ENCODE assay signal across 19 cellular contexts in the genomic region with DNA sequence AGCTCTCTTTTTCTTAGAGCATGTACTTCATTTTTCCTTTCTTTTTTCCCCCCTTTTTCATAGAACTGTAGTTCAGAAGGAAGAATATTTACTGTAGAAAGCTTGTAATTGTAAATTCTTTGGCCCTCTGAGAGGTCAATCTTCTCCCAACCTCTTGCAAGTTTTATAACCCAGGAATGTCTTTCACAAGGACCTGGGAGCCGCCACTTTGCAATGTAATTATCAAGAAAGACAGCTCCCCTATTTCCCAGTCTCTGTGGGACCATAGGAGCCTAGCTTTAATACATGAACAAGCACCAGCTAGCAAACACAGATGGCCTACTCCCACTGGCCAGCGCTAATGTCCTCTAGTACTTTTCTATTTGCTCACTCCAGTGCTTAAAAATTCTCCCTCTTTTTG. TPM values are rescaled to one million over a fixed set of nuclear protein-coding genes. Genes with fewer than 3 reads are reported as not detected.
A peak's percentile ranks its signal among the peaks of the same experiment; 100 is the strongest.
DNase-seq lines count a peak whose midpoint lies in the region; ATAC-seq, FAIRE-seq and TF ChIP-seq lines count a peak whose summit lies in the region.
"Had no signal": no experiment of that assay in that cellular context is flagged by ENCODE, and none has a peak within 500 bp of the region (broad histone marks: within the 10 kb centered on the region; RNA-seq: fewer than 3 reads in every experiment).

No MANE protein-coding gene starts in this region.

- no peak for FAIRE-seq in H1 (lab: Jason Lieb, UNC)
- FAIRE-seq: A204.1, D721Med had no signal

- no peak overlapping the region for H3K4me3 Mint-ChIP-seq in CD14-positive monocyte

- H3K27ac ChIP-seq in H1 (ENCODE audit: low read depth, low read length) (no peak overlapping the region), adrenal gland (no peak overlapping the region)
- H3K27ac ChIP-seq: HL-60 had no signal

- H2BK12ac ChIP-seq in H1 (ENCODE audit: low read depth, low read length) = no peak overlapping the region

- 88% methylated on average over 2 of the region's 2 CpGs; no CpG with 5 or more reads in 1 of the 2 experiments for WGBS in H1 (ENCODE audit: extremely low coverage in 1 of 2, insufficient coverage in 1 of 2, insufficient read length in 1 of 2, insufficient replicate concordance in 2 of 2, low coverage in 1 of 2, low lambda C conversion rate in 2 of 2, missing lambda C conversion rate in 1 of 2), 2 experiments
- 89 to 97% (median 93%) methylated on average over 2 of the region's 2 CpGs for WGBS in adrenal gland, 4 donors

- DNase-seq in CD14-positive monocyte (ENCODE audit: low spot score) (no peak), H1 (ENCODE audit: low read depth in 1 of 2, low spot score in 2 of 2) (no peak), retina (peak; percentile 5), NCI-H1417 (lab: John Stamatoyannopoulos, UW) (no peak), NCI-H345 treated with DMSO at 0.1 percent for 48 hours (lab: John Stamatoyannopoulos, UW; ENCODE audit: unreplicated experiment) (no peak), adrenal gland (no peak)
- DNase-seq: C1 segment of cervical spinal cord, NCI-H1436, NCI-H2029, NCI-H2171 treated with DMSO at 0.1 percent for 48 hours, NCI-H446 treated with DMSO at 0.1 percent for 48 hours, OCI-M1, SHP77 had no signal

- H2BK120ac ChIP-seq in H1 (replicated peaks; ENCODE audit: low read depth, low read length) = no peak overlapping the region

- no peak overlapping the region for H2BK20ac ChIP-seq in H1 (ENCODE audit: low read length)

- no peak overlapping the region for H2BK5ac ChIP-seq in H1 (ENCODE audit: low read depth, low read length)

- no peak overlapping the region for H4K8ac ChIP-seq in H1 (ENCODE audit: extremely low read depth, insufficient read depth, low read length)

- no peak for TF ChIP-seq CTCF in CD14-positive monocyte (IDR thresholded peaks at IDR 0.05)
- no peak for TF ChIP-seq CTCF in Loucy (conservative IDR thresholded peaks at IDR 0.05; ENCODE audit: low read length)
- TF ChIP-seq CTCF in H1 (IDR thresholded peaks at IDR 0.05; ENCODE audit: control extremely low read depth in 1 of 3, insufficient read depth in 1 of 3, low read depth in 1 of 3, low read length in 3 of 3) = no peak
- TF ChIP-seq CTCF in adrenal gland (IDR thresholded peaks at IDR 0.05) = no peak

- H3K9me3 Mint-ChIP-seq in CD14-positive monocyte = peaks cover 0 to 7% (median 3%) of the 10 kb centered on the region in 7 donors

- TF ChIP-seq RAD21 in H1 (IDR thresholded peaks at IDR 0.05 in 1 of 2, conservative IDR thresholded peaks at IDR 0.05 in 1 of 2; ENCODE audit: low read depth in 2 of 2, low read length in 2 of 2) = no peak

- H4K5ac ChIP-seq in H1 (ENCODE audit: insufficient read length, low read depth, low read length) = no peak overlapping the region

- H3K27ac Mint-ChIP-seq in CD14-positive monocyte = peak overlapping the region in 4 of 7 donors; percentile 41 to 89 (median 63)

- CTCF ChIA-PET in H1 (lab: Charles Lee; ENCODE audit: partially characterized antibody) = interaction anchor here (0.7 to 1.3 kb wide), 2 partner anchors 23 to 49 kb away, joined by 3 to 4 read pairs; no protein-coding TSS in a partner anchor

- H2BK15ac ChIP-seq in H1 (ENCODE audit: low read length) = no peak overlapping the region

- no peak overlapping the region for H3K14ac ChIP-seq in H1 (ENCODE audit: insufficient read length)

- no peaks in the 10 kb centered on the region for H3K27me3 ChIP-seq in Loucy (ENCODE audit: insufficient read depth, low read length, poor library complexity, severe bottlenecking)
- no peaks in the 10 kb centered on the region for H3K27me3 ChIP-seq in H1 (replicated peaks in 1 of 4; ENCODE audit: control insufficient read depth in 3 of 4, extremely low read depth in 1 of 4, insufficient read depth in 3 of 4, low read length in 3 of 4)
- H3K27me3 ChIP-seq in adrenal gland = no peaks in the 10 kb centered on the region

- no peak overlapping the region for H3K4me3 ChIP-seq in Loucy (ENCODE audit: low read length, poor library complexity, severe bottlenecking)
- H3K4me3 ChIP-seq in H1 (ENCODE audit: extremely low read depth in 1 of 4, insufficient read depth in 2 of 4, low read depth in 3 of 4, low read length in 4 of 4) = no peak overlapping the region
- H3K4me3 ChIP-seq in adrenal gland = no peak overlapping the region
- H3K4me3 ChIP-seq: HAP-1 had no signal

- no peak overlapping the region for H4K91ac ChIP-seq in H1 (replicated peaks; ENCODE audit: insufficient read length, low read length)

- H3K79me2 ChIP-seq in Loucy (ENCODE audit: insufficient read depth, low read length) (no peaks in the 10 kb centered on the region), H1 (ENCODE audit: control insufficient read depth in 1 of 2, insufficient read depth in 2 of 2, low read length in 2 of 2) (no peaks in the 10 kb centered on the region)

- H3K79me1 ChIP-seq in H1 (ENCODE audit: low read depth, low read length) = no peaks in the 10 kb centered on the region

- H2AFZ ChIP-seq in Loucy (ENCODE audit: low read length) = peak overlapping the region; percentile 11; the same call in 1 of the 2 replicates
- 0 out of 2 replicates have a peak overlapping the region, but pooled peaks have one; percentile 68 for H2AFZ ChIP-seq in H1 (ENCODE audit: low read length)

- H3K4me2 ChIP-seq in Loucy (ENCODE audit: low read depth, low read length, poor library complexity, severe bottlenecking) (no peak overlapping the region), H1 (ENCODE audit: insufficient read depth in 1 of 2, low read depth in 2 of 2, low read length in 2 of 2) (no peak overlapping the region)

- H3K4ac ChIP-seq in H1 (replicated peaks; ENCODE audit: insufficient read length, low read depth, low read length) = no peak overlapping the region

- H3K9me2 ChIP-seq in Loucy (replicated peaks; ENCODE audit: low read depth, low read length) = no peaks in the 10 kb centered on the region

- H3K56ac ChIP-seq in H1 (replicated peaks; ENCODE audit: insufficient read length, low read depth, low read length) = no peak overlapping the region

- H3K9ac ChIP-seq in Loucy (ENCODE audit: low read depth, low read length, poor library complexity, severe bottlenecking) (no peak overlapping the region), H1 (replicated peaks in 1 of 4; ENCODE audit: extremely low read depth in 1 of 4, low read depth in 3 of 4, low read length in 3 of 4) (no peak overlapping the region)

- H3K9me3 ChIP-seq in Loucy (ENCODE audit: insufficient read depth, low read depth, low read length) = no peaks in the 10 kb centered on the region
- no peaks in the 10 kb centered on the region for H3K9me3 ChIP-seq in H1 (ENCODE audit: insufficient read depth in 2 of 2, low read depth in 1 of 2, low read length in 1 of 2)
- H3K9me3 ChIP-seq in adrenal gland (replicated peaks in 1 of 3) = no peaks in the 10 kb centered on the region
- H3K9me3 ChIP-seq: HAP-1 had no signal

- no peaks in the 10 kb centered on the region for H3F3A ChIP-seq in Loucy (ENCODE audit: low read depth)

- H4K20me1 ChIP-seq in Loucy (ENCODE audit: insufficient read depth, low read length, poor library complexity, severe bottlenecking) (no peaks in the 10 kb centered on the region), H1 (replicated peaks in 1 of 2; ENCODE audit: control insufficient read depth in 1 of 2, insufficient read depth in 2 of 2, low read length in 2 of 2) (no peaks in the 10 kb centered on the region)

- H3K18ac ChIP-seq in H1 (ENCODE audit: extremely low read depth, low read length) = no peak overlapping the region

- intact Hi-C loops in CD14-positive monocyte (cut with micrococcal nuclease) = loop anchor here (5.0 kb wide), 3 partner anchors 37 to 42 kb away; no protein-coding TSS in a partner anchor
- intact Hi-C loops in adrenal gland (cut with DNase I) = no loop called here

- peaks cover 10% of the 10 kb centered on the region for H3K4me1 ChIP-seq in Loucy (ENCODE audit: insufficient read depth, low read length, poor library complexity, severe bottlenecking)
- peaks cover 0 to 2% (median 0%) of the 10 kb centered on the region in 4 experiments; a peak in 1 of 7 replicates for H3K4me1 ChIP-seq in H1 (replicated peaks in 1 of 4; ENCODE audit: control insufficient read depth in 3 of 4, insufficient read depth in 4 of 4, low read length in 3 of 4)
- H3K4me1 ChIP-seq in adrenal gland (replicated peaks in 1 of 2) = no peaks in the 10 kb centered on the region
- H3K4me1 ChIP-seq: HAP-1 had no signal

- H3K36me3 ChIP-seq in Loucy (ENCODE audit: insufficient read depth, low read length) = no peaks in the 10 kb centered on the region
- no peaks in the 10 kb centered on the region for H3K36me3 ChIP-seq in H1 (ENCODE audit: control insufficient read depth in 2 of 4, insufficient read depth in 4 of 4, low read length in 3 of 4)
- no peaks in the 10 kb centered on the region for H3K36me3 ChIP-seq in adrenal gland (replicated peaks in 1 of 2)
- H3K36me3 ChIP-seq: HAP-1 had no signal

- no peak for TF ChIP-seq EP300 in H1 (IDR thresholded peaks at IDR 0.05; ENCODE audit: borderline replicate concordance in 1 of 2, low read depth in 2 of 2, low read length in 2 of 2)

- no peaks in the 10 kb centered on the region for H3K23me2 ChIP-seq in H1 (ENCODE audit: low read depth, low read length)

- TF ChIP-seq POLR2A in H1 (IDR thresholded peaks at IDR 0.05; ENCODE audit: control extremely low read depth in 1 of 2, low read depth in 2 of 2, low read length in 2 of 2) (no peak), adrenal gland (IDR thresholded peaks at IDR 0.05) (no peak)

- POLR2A ChIA-PET in H1 (lab: Charles Lee; ENCODE audit: partially characterized antibody) = interaction anchor here (1.7 kb wide), 1 partner anchor 52 kb away, joined by 5 read pairs; no protein-coding TSS in a partner anchor

- H2AK5ac ChIP-seq in H1 (ENCODE audit: low read depth, low read length) = no peak overlapping the region

- H3K27me3 Mint-ChIP-seq in CD14-positive monocyte (ENCODE audit: low read depth in 3 of 3) = no peaks in the 10 kb centered on the region

- ATAC-seq in GM18861 (IDR thresholded peaks at IDR 0.05; ENCODE audit: unreplicated experiment) = no peak

- H3K23ac ChIP-seq in H1 (ENCODE audit: insufficient read length) = no peak overlapping the region

- H3K4me1 Mint-ChIP-seq in CD14-positive monocyte = peaks cover 37% of the 10 kb centered on the region

- peaks cover 2% of the 10 kb centered on the region in 2 donors for H3K36me3 Mint-ChIP-seq in CD14-positive monocyte

TF ChIP-seq in H1, 55 proteins besides CTCF, POLR2A, EP300 and RAD21 (continues in another document):
- no peak for TF ChIP-seq ASH2L (IDR thresholded peaks at IDR 0.05; ENCODE audit: low read length)

RNA-seq across cellular contexts. Expression of gene NFKBIZ, which starts 51.4 kb away (rescaled TPM):
- polyA plus RNA-seq in CD14-positive monocyte (10 to 100 TPM; 71.0 to 84.9 TPM), H1 (2011; rRNA removed) (7.2 and 7.6 TPM in 2 replicates), adrenal gland (1 to 10 TPM; 3.1 to 8.0 (median 7.2) TPM)
- total RNA-seq in H1 (2021; fragmentation: NEBNext Ultra II Directional; extraction: Animal tissue kit (Norgen Biotek cat#: 25700)) = 24.5 TPM in 2 replicates
- 11.7 TPM for polyA plus RNA-seq in H1 (2011; cell fraction: cytosol; rRNA removed)
- polyA plus RNA-seq in H1 (2011; cell fraction: nucleus; rRNA removed) = 28.2 TPM
- polyA plus RNA-seq in H1 (2012, experiment 1 of 2) = 6.3 to 9.7 TPM (median 9.1 TPM) in 4 replicates
- polyA plus RNA-seq in H1 (2012, experiment 2 of 2) = 0.87 TPM
- polyA plus RNA-seq in H1 (2013, experiment 1 of 2) = 14.6 TPM
- 13.6 TPM for polyA plus RNA-seq in H1 (2013, experiment 2 of 2)
- polyA minus RNA-seq in H1 (2011; rRNA and poly(A)+ RNA removed) = 28.3 and 29.0 TPM in 2 replicates
- polyA minus RNA-seq in H1 (2011; cell fraction: cytosol; rRNA and poly(A)+ RNA removed) = 11.5 TPM
- polyA minus RNA-seq in H1 (2011; cell fraction: nucleus; rRNA and poly(A)+ RNA removed) = 77.8 TPM
- total RNA-seq in adrenal gland = 10 to 100 TPM in 5 of 8 donors, 1 to 10 TPM in 3; 6.2 to 21.8 (median 16.4) TPM

Comparison
In these comparisons a context has a peak if more than half of its experiments do, and no peak if none do; other contexts are left out.
1. intact Hi-C loops: an anchor here in CD14-positive monocyte (5.0 kb wide); none called in adrenal gland.